ENCODE assay signal across 9 cellular contexts in the genomic region with DNA sequence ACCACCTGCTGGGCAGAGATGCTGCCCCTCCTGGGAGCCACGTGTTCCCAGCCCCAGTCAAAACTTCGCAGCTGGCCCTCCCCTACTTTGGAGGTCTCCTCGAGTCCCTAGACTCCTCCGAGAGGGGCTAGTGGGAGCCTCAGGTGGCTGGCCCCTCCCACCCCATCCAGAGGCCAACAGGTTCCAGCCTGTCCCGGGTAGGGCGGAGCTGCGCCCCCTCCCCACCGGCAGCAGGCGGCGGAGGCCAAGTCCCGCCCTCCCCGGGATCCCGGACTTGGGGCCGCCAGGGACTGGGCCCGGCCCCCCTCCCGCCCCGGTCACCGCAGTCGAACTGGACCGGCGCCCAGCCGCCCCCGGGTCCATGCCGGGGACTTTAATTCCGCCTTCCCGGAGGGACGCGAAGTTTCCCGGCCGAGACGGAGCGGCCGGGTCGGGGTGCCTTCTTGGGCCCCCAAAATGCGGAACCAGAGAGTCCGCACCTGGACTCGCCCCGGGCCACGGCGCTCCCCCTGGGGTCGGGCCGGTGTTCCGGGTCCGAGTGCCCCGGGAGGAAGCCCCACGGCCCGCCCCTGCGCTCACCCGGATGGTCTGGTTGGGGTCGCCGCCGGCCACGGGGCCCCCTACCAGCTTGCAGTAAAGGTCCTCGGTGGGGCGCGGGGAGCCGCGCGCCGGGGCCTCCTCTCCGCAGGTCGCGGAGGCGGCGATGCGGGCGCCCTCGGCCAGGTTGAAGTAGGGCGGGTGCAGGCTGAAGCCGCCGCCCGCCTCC. TPM values are rescaled to one million over a fixed set of nuclear protein-coding genes. Genes with fewer than 3 reads are reported as not detected.
DNase-seq lines count a peak whose midpoint lies in the region; ATAC-seq, FAIRE-seq and TF ChIP-seq lines count a peak whose summit lies in the region.
"Had no signal": no experiment of that assay in that cellular context is flagged by ENCODE, and none has a peak within 500 bp of the region (broad histone marks: within the 10 kb centered on the region; RNA-seq: fewer than 3 reads in every experiment).

No MANE protein-coding gene starts in this region.

- no peak for ATAC-seq in activated CD8-positive, alpha-beta T cell treated with anti-CD3 and anti-CD28 coated beads, Interleukin-2, amount 10 ng/mL, durations not matched to agents 7 days and 5 days

- no peak for TF ChIP-seq CTCF in AG04449 (IDR thresholded peaks at IDR 0.05; ENCODE audit: insufficient read depth, low read length, missing control alignments)
- no peak for TF ChIP-seq CTCF in astrocyte of the spinal cord (IDR thresholded peaks at IDR 0.05; ENCODE audit: low read depth, low read length)

- CTCF ChIA-PET in AG04449 (lab: Yijun Ruan, JAX): interaction anchor here (0.6 to 4.9 kb wide), 6 partner anchors 9 to 67 kb away, joined by 3 to 27 read pairs (median 6); no protein-coding TSS in a partner anchor
- CTCF ChIA-PET in activated CD8-positive, alpha-beta T cell treated with anti-CD3 and anti-CD28 coated beads, Interleukin-2, amount 10 ng/mL, durations not matched to agents 7 days and 5 days (lab: Charles Lee): no interaction called here

- in situ Hi-C loops in astrocyte of the spinal cord (cut with HindIII; ENCODE audit: low sequenced_read_pairs): no loop called here

- DNase-seq in AG04449 (ENCODE audit: low read depth, low spot score): no peak
- peak; percentile 85 for DNase-seq in HTR-8/SVneo (ENCODE audit: insufficient read length, low spot score)
- DNase-seq in astrocyte of the spinal cord (ENCODE audit: low read depth, low spot score): no peak
- peak; percentile 88 for DNase-seq in islet precursor cell
- DNase-seq in substantia nigra (lab: John Stamatoyannopoulos, UW): peak in 2 of 49 donors; percentile 41 to 85
- DNase-seq in activated CD8-positive, alpha-beta T cell treated with anti-CD3 and anti-CD28 coated beads, Interleukin-2, amount 10 ng/mL, durations not matched to agents 7 days and 5 days: no peak
- no peak for DNase-seq in activated CD4-positive, alpha-beta T cell treated with anti-CD3 and anti-CD28 coated beads, Interleukin-2, amount 50 U/mL, for 4 hours
- no peak for DNase-seq in pons (ENCODE audit: low spot score)

- H3K36me3 Mint-ChIP-seq in activated CD8-positive, alpha-beta T cell treated with anti-CD3 and anti-CD28 coated beads, Interleukin-2, amount 10 ng/mL, durations not matched to agents 7 days and 5 days (ENCODE audit: low read depth): no peaks in the 10 kb centered on the region

- FAIRE-seq in HTR-8/SVneo (lab: Jason Lieb, UNC): peak; percentile 91
- FAIRE-seq: colon had no signal

- POLR2A ChIA-PET in AG04449 (lab: Yijun Ruan, JAX): interaction anchor here (0.7 kb wide), 1 partner anchor 20 kb away, joined by 4 read pairs; the partner anchor contains the start of gene RPS21
- POLR2A ChIA-PET in activated CD8-positive, alpha-beta T cell treated with anti-CD3 and anti-CD28 coated beads, Interleukin-2, amount 10 ng/mL, durations not matched to agents 7 days and 5 days (lab: Charles Lee): interaction anchor here (1.3 kb wide), 1 partner anchor 11 kb away, joined by 3 read pairs; no protein-coding TSS in a partner anchor

- H3K4me3 ChIP-seq in AG04449 (ENCODE audit: low read depth, low read length): peak overlapping the region; percentile 52
- peak overlapping the region; percentile 58 for H3K4me3 ChIP-seq in astrocyte of the spinal cord (ENCODE audit: low read depth, low read length)

- peaks cover 14% of the 10 kb centered on the region for H3K27me3 Mint-ChIP-seq in activated CD8-positive, alpha-beta T cell treated with anti-CD3 and anti-CD28 coated beads, Interleukin-2, amount 10 ng/mL, durations not matched to agents 7 days and 5 days (ENCODE audit: low read depth)

- peaks cover 2% of the 10 kb centered on the region for H3K4me1 Mint-ChIP-seq in activated CD8-positive, alpha-beta T cell treated with anti-CD3 and anti-CD28 coated beads, Interleukin-2, amount 10 ng/mL, durations not matched to agents 7 days and 5 days (ENCODE audit: low read depth)

- H3K4me3 Mint-ChIP-seq in activated CD8-positive, alpha-beta T cell treated with anti-CD3 and anti-CD28 coated beads, Interleukin-2, amount 10 ng/mL, durations not matched to agents 7 days and 5 days: no peak overlapping the region

- peak overlapping the region; percentile 30 for H3K27ac ChIP-seq in substantia nigra (ENCODE audit: low read depth, low read length, poor library complexity, severe bottlenecking)

- H3K9me3 Mint-ChIP-seq in activated CD8-positive, alpha-beta T cell treated with anti-CD3 and anti-CD28 coated beads, Interleukin-2, amount 10 ng/mL, durations not matched to agents 7 days and 5 days (ENCODE audit: insufficient read depth): no peaks in the 10 kb centered on the region

- no peak overlapping the region for H3K27ac Mint-ChIP-seq in activated CD8-positive, alpha-beta T cell treated with anti-CD3 and anti-CD28 coated beads, Interleukin-2, amount 10 ng/mL, durations not matched to agents 7 days and 5 days

RNA-seq across cellular contexts. Expression of gene LAMA5, which starts 0.6 kb away (rescaled TPM):
- total RNA-seq in activated CD8-positive, alpha-beta T cell treated with anti-CD3 and anti-CD28 coated beads, Interleukin-2, amount 10 ng/mL, durations not matched to agents 7 days and 5 days: under 1 TPM; 0.40 to 0.63 TPM

RNA-seq across cellular contexts. Expression of gene RPS21, which starts 20.4 kb away (rescaled TPM):
- 1,000 to 10,000 TPM; 1,875 to 1,999 TPM for total RNA-seq in activated CD8-positive, alpha-beta T cell treated with anti-CD3 and anti-CD28 coated beads, Interleukin-2, amount 10 ng/mL, durations not matched to agents 7 days and 5 days

RNA-seq across cellular contexts. Expression of gene CABLES2, which starts 40.5 kb away (rescaled TPM):
- total RNA-seq in activated CD8-positive, alpha-beta T cell treated with anti-CD3 and anti-CD28 coated beads, Interleukin-2, amount 10 ng/mL, durations not matched to agents 7 days and 5 days: 10 to 100 TPM; 17.0 to 17.5 TPM

Comparison
In these comparisons a context has a peak if more than half of its experiments do, and no peak if none do; other contexts are left out.
1. DNase-seq: peak in HTR-8/SVneo (single experiment) and islet precursor cell (single experiment); none in AG04449 (single experiment), astrocyte of the spinal cord (single experiment), activated CD8-positive, alpha-beta T cell treated with anti-CD3 and anti-CD28 coated beads, Interleukin-2, amount 10 ng/mL, durations not matched to agents 7 days and 5 days (single experiment), activated CD4-positive, alpha-beta T cell treated with anti-CD3 and anti-CD28 coated beads, Interleukin-2, amount 50 U/mL, for 4 hours (0 of 2) and pons (single experiment).